Comparison of ENCODE assay signal across 27 cellular contexts in the genomic region with DNA sequence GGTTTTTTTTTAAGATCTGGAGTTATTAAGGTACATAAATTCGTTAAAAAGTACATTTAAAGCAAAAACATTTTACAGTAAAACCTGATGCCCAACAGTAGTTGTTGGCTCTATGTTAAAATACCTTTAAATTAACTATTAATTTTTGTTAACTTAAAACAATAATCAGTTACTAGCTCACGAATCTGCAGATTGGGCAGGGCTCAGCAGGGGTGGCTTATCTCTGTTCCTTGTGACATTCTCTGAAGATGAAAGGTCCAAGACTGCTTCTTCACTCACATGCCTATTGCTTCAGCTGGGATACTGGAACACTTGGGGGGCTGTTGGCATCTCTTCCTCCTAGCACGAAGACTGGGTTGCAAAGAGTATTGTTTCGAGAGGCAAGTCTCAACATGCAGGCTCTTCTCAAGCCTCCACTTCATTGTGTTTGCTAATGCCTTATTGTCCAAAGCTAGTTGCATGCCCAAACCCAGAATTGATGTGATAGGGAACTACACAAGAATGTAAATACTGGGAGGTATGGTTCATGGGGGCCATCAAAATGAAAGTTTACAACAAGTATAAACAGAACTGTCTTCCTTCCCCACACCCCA. TPM values are rescaled to one million over a fixed set of nuclear protein-coding genes. Genes with fewer than 3 reads are reported as not detected.
DNase-seq lines count a peak whose midpoint lies in the region; ATAC-seq and TF ChIP-seq lines count a peak whose summit lies in the region.
"Had no signal": no experiment of that assay in that cellular context is flagged by ENCODE, and none has a peak within 500 bp of the region (broad histone marks: within the 10 kb centered on the region; RNA-seq: fewer than 3 reads in every experiment).

No MANE protein-coding gene starts in this region.

- H3K27ac Mint-ChIP-seq in CD4-positive, alpha-beta T cell, result peak overlapping the region; percentile 38
- H3K27ac Mint-ChIP-seq in activated CD8-positive, alpha-beta T cell treated with anti-CD3 and anti-CD28 coated beads, Interleukin-2, amount 10 ng/mL, durations not matched to agents 7 days and 5 days, result no peak overlapping the region
- H3K27ac Mint-ChIP-seq: activated B cell treated with CpG ODN at 0.5 μM for 24 hours; activated CD8-positive, alpha-beta memory T cell treated with anti-CD3 and anti-CD28 coated beads, Interleukin-2, amount 10 ng/mL, durations not matched to agents 7 days and 5 days; activated T-cell treated with anti-CD3 and anti-CD28 coated beads, Interleukin-2, amount 50 U/mL, for 72 hours; brain; natural killer cell treated with Interleukin-12 subunit alpha and Interleukin-12 subunit beta and Interleukin-15 and Interleukin-18, amount 100 ng/mL, for 72 hours had no signal

- DNase-seq in DMS53 (lab: John Stamatoyannopoulos, UW) (peak; percentile 49), DMS53 treated with DMSO at 0.1 percent for 48 hours (lab: John Stamatoyannopoulos, UW; ENCODE audit: unreplicated experiment) (no peak), NCI-H69 (lab: John Stamatoyannopoulos, UW) (peak; percentile 52), epithelial cell of esophagus (ENCODE audit: low read depth) (peak; percentile 64), NCI-H1092 (lab: John Stamatoyannopoulos, UW) (no peak), GOT3 (lab: John Stamatoyannopoulos, UW) (no peak)
- no peak for DNase-seq in CD4-positive, alpha-beta T cell
- DNase-seq in activated CD8-positive, alpha-beta T cell treated with anti-CD3 and anti-CD28 coated beads, Interleukin-2, amount 10 ng/mL, durations not matched to agents 7 days and 5 days, result no peak
- DNase-seq: activated B cell treated with CpG ODN at 0.5 μM for 24 hours; activated CD4-positive, alpha-beta T cell treated with anti-CD3 and anti-CD28 coated beads, Interleukin-2, amount 50 U/mL, for 1 hour; activated CD8-positive, alpha-beta memory T cell treated with anti-CD3 and anti-CD28 coated beads, Interleukin-2, amount 10 ng/mL, durations not matched to agents 7 days and 5 days; activated naive CD4-positive, alpha-beta T cell; activated T-cell treated with anti-CD3 and anti-CD28 coated beads, Interleukin-2, amount 50 U/mL, for 72 hours; hippocampal formation; left colon; NCI-H2081; NCI-H446; RPMI8226; T-cell; transverse colon had no signal

- H3K27ac ChIP-seq in CD4-positive, alpha-beta T cell (ENCODE audit: low read depth, low read length), result no peak overlapping the region
- H3K27ac ChIP-seq: 22Rv1, gastroesophageal sphincter, skin epidermis, transverse colon had no signal

- H3K36me3 Mint-ChIP-seq in CD4-positive, alpha-beta T cell (ENCODE audit: low read depth), result peaks cover 93% of the 10 kb centered on the region
- H3K36me3 Mint-ChIP-seq in activated CD8-positive, alpha-beta T cell treated with anti-CD3 and anti-CD28 coated beads, Interleukin-2, amount 10 ng/mL, durations not matched to agents 7 days and 5 days (ENCODE audit: low read depth), result peaks cover 44% of the 10 kb centered on the region

- ATAC-seq in CD4-positive, alpha-beta T cell (ENCODE audit: poor library complexity), result no peak
- ATAC-seq in activated CD8-positive, alpha-beta T cell treated with anti-CD3 and anti-CD28 coated beads, Interleukin-2, amount 10 ng/mL, durations not matched to agents 7 days and 5 days, result no peak
- ATAC-seq: activated CD8-positive, alpha-beta memory T cell treated with anti-CD3 and anti-CD28 coated beads, Interleukin-2, amount 10 ng/mL, durations not matched to agents 7 days and 5 days; activated T-cell treated with anti-CD3 and anti-CD28 coated beads, Interleukin-2, amount 50 U/mL, for 72 hours; gastroesophageal sphincter; natural killer cell treated with Interleukin-12 subunit alpha and Interleukin-12 subunit beta and Interleukin-15 and Interleukin-18, amount 100 ng/mL, for 72 hours; stimulated activated memory B cell treated with anti-CD40 and anti-IgM and Interleukin-4, amounts not matched to agents 10 μg/mL and 1 μg/mL and 100 μg/mL, for 72 hours had no signal

- CTCF ChIA-PET in CD4-positive, alpha-beta T cell (lab: Charles Lee), result interaction anchor here (0.6 kb wide), 1 partner anchor 926 kb away, joined by 3 read pairs; no protein-coding TSS in a partner anchor
- CTCF ChIA-PET in activated CD8-positive, alpha-beta T cell treated with anti-CD3 and anti-CD28 coated beads, Interleukin-2, amount 10 ng/mL, durations not matched to agents 7 days and 5 days (lab: Charles Lee), result interaction anchor here (0.7 to 1.0 kb wide), 2 partner anchors 8 to 579 kb away, joined by 3 to 4 read pairs; no protein-coding TSS in a partner anchor

- H3K27me3 ChIP-seq in CD4-positive, alpha-beta T cell (ENCODE audit: control insufficient read depth, insufficient read depth, low read length), result no peaks in the 10 kb centered on the region
- H3K27me3 ChIP-seq: gastroesophageal sphincter, transverse colon had no signal

- no peak overlapping the region for H3K4me3 Mint-ChIP-seq in CD4-positive, alpha-beta T cell
- no peak overlapping the region for H3K4me3 Mint-ChIP-seq in activated CD8-positive, alpha-beta T cell treated with anti-CD3 and anti-CD28 coated beads, Interleukin-2, amount 10 ng/mL, durations not matched to agents 7 days and 5 days
- H3K4me3 Mint-ChIP-seq: activated B cell treated with CpG ODN at 0.5 μM for 24 hours; activated CD8-positive, alpha-beta memory T cell treated with anti-CD3 and anti-CD28 coated beads, Interleukin-2, amount 10 ng/mL, durations not matched to agents 7 days and 5 days; activated T-cell treated with anti-CD3 and anti-CD28 coated beads, Interleukin-2, amount 50 U/mL, for 72 hours; brain; CD14-positive monocyte; natural killer cell treated with Interleukin-12 subunit alpha and Interleukin-12 subunit beta and Interleukin-15 and Interleukin-18, amount 100 ng/mL, for 72 hours; stimulated activated memory B cell treated with anti-CD40 and anti-IgM and Interleukin-4, amounts not matched to agents 10 μg/mL and 1 μg/mL and 100 μg/mL, for 72 hours; T-cell had no signal

- H3K4me1 Mint-ChIP-seq in CD4-positive, alpha-beta T cell (ENCODE audit: low read depth), result peaks cover 36% of the 10 kb centered on the region
- peaks cover 7% of the 10 kb centered on the region for H3K4me1 Mint-ChIP-seq in activated CD8-positive, alpha-beta T cell treated with anti-CD3 and anti-CD28 coated beads, Interleukin-2, amount 10 ng/mL, durations not matched to agents 7 days and 5 days (ENCODE audit: low read depth)
- H3K4me1 Mint-ChIP-seq: activated CD8-positive, alpha-beta memory T cell treated with anti-CD3 and anti-CD28 coated beads, Interleukin-2, amount 10 ng/mL, durations not matched to agents 7 days and 5 days; brain had no signal

- POLR2A ChIA-PET in CD4-positive, alpha-beta T cell (lab: Charles Lee), result interaction anchor here (0.7 to 1.4 kb wide), 4 partner anchors 10 to 193 kb away, joined by 3 to 5 read pairs (median 3); no protein-coding TSS in a partner anchor
- POLR2A ChIA-PET in activated CD8-positive, alpha-beta T cell treated with anti-CD3 and anti-CD28 coated beads, Interleukin-2, amount 10 ng/mL, durations not matched to agents 7 days and 5 days (lab: Charles Lee), result no interaction called here

- H3K9me3 ChIP-seq in CD4-positive, alpha-beta T cell (ENCODE audit: control insufficient read depth, low read length), result no peaks in the 10 kb centered on the region
- H3K9me3 ChIP-seq: gastroesophageal sphincter, transverse colon had no signal

- no peak for TF ChIP-seq CTCF in CD4-positive, alpha-beta T cell (IDR thresholded peaks at IDR 0.05)
- no peak for TF ChIP-seq CTCF in epithelial cell of esophagus (IDR thresholded peaks at IDR 0.05; ENCODE audit: insufficient read depth, low read depth, low read length, missing control alignments)

- intact Hi-C loops in CD4-positive, alpha-beta T cell (cut with DNase I, micrococcal nuclease), result no loop called here

- no peaks in the 10 kb centered on the region for H3K27me3 Mint-ChIP-seq in CD4-positive, alpha-beta T cell
- no peaks in the 10 kb centered on the region for H3K27me3 Mint-ChIP-seq in activated CD8-positive, alpha-beta T cell treated with anti-CD3 and anti-CD28 coated beads, Interleukin-2, amount 10 ng/mL, durations not matched to agents 7 days and 5 days (ENCODE audit: low read depth)
- H3K27me3 Mint-ChIP-seq: activated B cell treated with CpG ODN at 0.5 μM for 24 hours; activated CD8-positive, alpha-beta memory T cell treated with anti-CD3 and anti-CD28 coated beads, Interleukin-2, amount 10 ng/mL, durations not matched to agents 7 days and 5 days; brain; natural killer cell treated with Interleukin-12 subunit alpha and Interleukin-12 subunit beta and Interleukin-15 and Interleukin-18, amount 100 ng/mL, for 72 hours; stimulated activated memory B cell treated with anti-CD40 and anti-IgM and Interleukin-4, amounts not matched to agents 10 μg/mL and 1 μg/mL and 100 μg/mL, for 72 hours; T-cell had no signal

- H3K4me3 ChIP-seq in epithelial cell of esophagus (ENCODE audit: low read length), result no peak overlapping the region
- H3K4me3 ChIP-seq: gastroesophageal sphincter, skin epidermis, transverse colon had no signal

- no peaks in the 10 kb centered on the region for H3K9me3 Mint-ChIP-seq in CD4-positive, alpha-beta T cell
- H3K9me3 Mint-ChIP-seq in activated CD8-positive, alpha-beta T cell treated with anti-CD3 and anti-CD28 coated beads, Interleukin-2, amount 10 ng/mL, durations not matched to agents 7 days and 5 days (ENCODE audit: insufficient read depth), result no peaks in the 10 kb centered on the region
- H3K9me3 Mint-ChIP-seq: activated B cell treated with CpG ODN at 0.5 μM for 24 hours; CD14-positive monocyte; natural killer cell treated with Interleukin-12 subunit alpha and Interleukin-12 subunit beta and Interleukin-15 and Interleukin-18, amount 100 ng/mL, for 72 hours; stimulated activated memory B cell treated with anti-CD40 and anti-IgM and Interleukin-4, amounts not matched to agents 10 μg/mL and 1 μg/mL and 100 μg/mL, for 72 hours; T-cell had no signal

RNA-seq across cellular contexts. Expression of a gene that starts 46.6 kb away (rescaled TPM):
- 10 to 100 TPM; 59.4 to 62.5 TPM for total RNA-seq in CD4-positive, alpha-beta T cell
- 10 to 100 TPM; 24.1 to 25.1 TPM for total RNA-seq in activated CD8-positive, alpha-beta T cell treated with anti-CD3 and anti-CD28 coated beads, Interleukin-2, amount 10 ng/mL, durations not matched to agents 7 days and 5 days

RNA-seq across cellular contexts. Expression of a gene that starts 47.4 kb away (rescaled TPM):
- 1 to 10 TPM; 1.6 to 2.3 TPM for total RNA-seq in CD4-positive, alpha-beta T cell
- 1 to 10 TPM; 4.7 to 5.6 TPM for total RNA-seq in activated CD8-positive, alpha-beta T cell treated with anti-CD3 and anti-CD28 coated beads, Interleukin-2, amount 10 ng/mL, durations not matched to agents 7 days and 5 days

Comparison
In these comparisons a context has a peak if more than half of its experiments do, and no peak if none do; other contexts are left out.
1. DNase-seq: peak in DMS53 (single experiment), NCI-H69 (single experiment) and epithelial cell of esophagus (single experiment); none in DMS53 treated with DMSO at 0.1 percent for 48 hours (single experiment), CD4-positive, alpha-beta T cell (0 of 10), NCI-H1092 (single experiment), activated CD8-positive, alpha-beta T cell treated with anti-CD3 and anti-CD28 coated beads, Interleukin-2, amount 10 ng/mL, durations not matched to agents 7 days and 5 days (single experiment) and GOT3 (single experiment).